28 cellular contexts compared by ENCODE assay signal in the genomic region with DNA sequence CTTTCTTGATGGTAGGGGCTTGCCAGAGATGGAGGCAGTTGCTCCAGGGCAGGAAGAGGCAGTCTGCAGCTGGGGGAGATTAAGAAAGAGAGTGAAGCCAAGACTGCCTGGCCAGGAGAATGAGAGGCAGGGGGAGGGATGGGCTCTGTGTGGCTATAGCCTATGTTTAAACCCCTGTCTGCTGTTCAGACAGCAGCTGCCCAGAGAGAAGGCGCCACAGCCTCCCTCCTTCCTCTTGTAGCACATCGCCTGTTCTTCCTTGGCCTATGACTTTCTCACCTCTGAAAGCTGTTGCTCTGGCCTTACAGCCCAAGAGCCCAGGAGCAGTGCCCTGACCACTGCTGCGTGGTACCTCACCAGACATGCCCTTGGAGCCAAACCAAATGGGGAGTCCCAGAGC.
A peak's percentile ranks its signal among the peaks of the same experiment; 100 is the strongest.
DNase-seq lines count a peak whose midpoint lies in the region; ATAC-seq and TF ChIP-seq lines count a peak whose summit lies in the region.
"Had no signal": no experiment of that assay in that cellular context is flagged by ENCODE, and none has a peak within 500 bp of the region (broad histone marks: within the 10 kb centered on the region; RNA-seq: fewer than 3 reads in every experiment).

No MANE protein-coding gene starts in this region.

- H3K27ac Mint-ChIP-seq in mesothelial cell of epicardium: peak overlapping the region; percentile 83
- H3K27ac Mint-ChIP-seq: naive thymus-derived CD4-positive, alpha-beta T cell; stimulated activated memory B cell treated with anti-CD40 and anti-IgM and Interleukin-4, amounts not matched to agents 10 μg/mL and 1 μg/mL and 100 μg/mL, for 72 hours had no signal

- H3K36me3 ChIP-seq in vagina: no peaks in the 10 kb centered on the region
- H3K36me3 ChIP-seq: adrenal gland, BE2C, MG63, SJSA1, spleen, suprapubic skin, uterus had no signal

- H3K27me3 ChIP-seq in vagina: no peaks in the 10 kb centered on the region
- H3K27me3 ChIP-seq: adrenal gland, BE2C, MG63, SJSA1, spleen, suprapubic skin, uterus had no signal

- no peaks in the 10 kb centered on the region for H3K36me3 Mint-ChIP-seq in mesothelial cell of epicardium
- H3K36me3 Mint-ChIP-seq: naive thymus-derived CD4-positive, alpha-beta T cell; stimulated activated memory B cell treated with anti-CD40 and anti-IgM and Interleukin-4, amounts not matched to agents 10 μg/mL and 1 μg/mL and 100 μg/mL, for 72 hours had no signal

- no peak for TF ChIP-seq CTCF in mesothelial cell of epicardium (IDR thresholded peaks at IDR 0.05; ENCODE audit: unreplicated experiment)
- no peak for TF ChIP-seq CTCF in vagina (IDR thresholded peaks at IDR 0.05)

- no peak overlapping the region for H3K4me3 Mint-ChIP-seq in mesothelial cell of epicardium
- H3K4me3 Mint-ChIP-seq: naive thymus-derived CD4-positive, alpha-beta T cell; stimulated activated memory B cell treated with anti-CD40 and anti-IgM and Interleukin-4, amounts not matched to agents 10 μg/mL and 1 μg/mL and 100 μg/mL, for 72 hours had no signal

- no peak overlapping the region for H3K4me3 ChIP-seq in vagina
- H3K4me3 ChIP-seq: adrenal gland, GM12878, MG63, SJSA1, spleen, suprapubic skin, uterus had no signal

- no peak for ATAC-seq in HG03025 (IDR thresholded peaks at IDR 0.05; ENCODE audit: low FRiP score, unreplicated experiment)
- ATAC-seq: GM12878; naive thymus-derived CD4-positive, alpha-beta T cell; stimulated activated memory B cell treated with anti-CD40 and anti-IgM and Interleukin-4, amounts not matched to agents 10 μg/mL and 1 μg/mL and 100 μg/mL, for 72 hours had no signal

- no peak for TF ChIP-seq POLR2A in vagina (IDR thresholded peaks at IDR 0.05)

- no peaks in the 10 kb centered on the region for H3K9me3 Mint-ChIP-seq in mesothelial cell of epicardium
- H3K9me3 Mint-ChIP-seq: naive thymus-derived CD4-positive, alpha-beta T cell; stimulated activated memory B cell treated with anti-CD40 and anti-IgM and Interleukin-4, amounts not matched to agents 10 μg/mL and 1 μg/mL and 100 μg/mL, for 72 hours had no signal

- no peak overlapping the region for H3K27ac ChIP-seq in vagina
- H3K27ac ChIP-seq: adrenal gland, SJSA1, spleen, suprapubic skin, uterus had no signal

- intact Hi-C loops in vagina (cut with DNase I): no loop called here

- H3K4me1 ChIP-seq in vagina: peaks cover 10% of the 10 kb centered on the region
- H3K4me1 ChIP-seq: uterus had no signal

- DNase-seq in D341Med (ENCODE audit: low spot score) (peak; percentile 37), NCI-H69 (lab: John Stamatoyannopoulos, UW) (peak; percentile 34), fibroblast of peridontal ligament (ENCODE audit: extremely low read depth) (peak; percentile 35), mesothelial cell of epicardium (ENCODE audit: low spot score in 2 of 2, unreplicated experiment in 2 of 2) (peak in 1 of 2 experiments; percentile 44), DMS114 treated with DMSO at 0.1 percent for 48 hours (lab: John Stamatoyannopoulos, UW; ENCODE audit: unreplicated experiment) (no peak), vagina (ENCODE audit: extremely low spot score in 2 of 2) (no peak)
- no peak for DNase-seq in activated CD4-positive, CD25-positive, alpha-beta regulatory T cell treated with anti-CD3 and anti-CD28 coated beads, Interleukin-2, amount 50 U/mL, for 72 hours
- DNase-seq: activated gamma-delta T cell treated with Interleukin-2 at 50 U/mL for 16 hours; activated T-cell treated with anti-CD3 and anti-CD28 coated beads, Interleukin-2, amount 50 U/mL, for 1 hour; adrenal gland; BE2C; COR-L47; KBM-7; MG63; naive thymus-derived CD4-positive, alpha-beta T cell; NCI-H1436 treated with DMSO at 0.1 percent for 48 hours; NCI-H2107; NCI-H510A treated with DMSO at 0.1 percent for 48 hours; retina; spleen; stimulated activated CD4-positive, alpha-beta T cell treated with anti-CD3 and anti-CD28 coated beads, Interleukin-2, amount 100 ng/mL, for 48 hours; T-helper 1 cell; uterus had no signal

- H3K9me3 ChIP-seq in vagina: no peaks in the 10 kb centered on the region
- H3K9me3 ChIP-seq: adrenal gland, BE2C, MG63, SJSA1, spleen, suprapubic skin, uterus had no signal

- no peaks in the 10 kb centered on the region for H3K27me3 Mint-ChIP-seq in mesothelial cell of epicardium (ENCODE audit: low read depth)

- H3K4me1 Mint-ChIP-seq in mesothelial cell of epicardium: peaks cover 42% of the 10 kb centered on the region

Comparison
In these comparisons a context has a peak if more than half of its experiments do, and no peak if none do; other contexts are left out.
1. DNase-seq: peak in D341Med (single experiment), NCI-H69 (single experiment) and fibroblast of peridontal ligament (single experiment); none in DMS114 treated with DMSO at 0.1 percent for 48 hours (single experiment), activated CD4-positive, CD25-positive, alpha-beta regulatory T cell treated with anti-CD3 and anti-CD28 coated beads, Interleukin-2, amount 50 U/mL, for 72 hours (single experiment) and vagina (0 of 2).